Comparison of ENCODE assay signal across 2 cellular contexts in the genomic region with DNA sequence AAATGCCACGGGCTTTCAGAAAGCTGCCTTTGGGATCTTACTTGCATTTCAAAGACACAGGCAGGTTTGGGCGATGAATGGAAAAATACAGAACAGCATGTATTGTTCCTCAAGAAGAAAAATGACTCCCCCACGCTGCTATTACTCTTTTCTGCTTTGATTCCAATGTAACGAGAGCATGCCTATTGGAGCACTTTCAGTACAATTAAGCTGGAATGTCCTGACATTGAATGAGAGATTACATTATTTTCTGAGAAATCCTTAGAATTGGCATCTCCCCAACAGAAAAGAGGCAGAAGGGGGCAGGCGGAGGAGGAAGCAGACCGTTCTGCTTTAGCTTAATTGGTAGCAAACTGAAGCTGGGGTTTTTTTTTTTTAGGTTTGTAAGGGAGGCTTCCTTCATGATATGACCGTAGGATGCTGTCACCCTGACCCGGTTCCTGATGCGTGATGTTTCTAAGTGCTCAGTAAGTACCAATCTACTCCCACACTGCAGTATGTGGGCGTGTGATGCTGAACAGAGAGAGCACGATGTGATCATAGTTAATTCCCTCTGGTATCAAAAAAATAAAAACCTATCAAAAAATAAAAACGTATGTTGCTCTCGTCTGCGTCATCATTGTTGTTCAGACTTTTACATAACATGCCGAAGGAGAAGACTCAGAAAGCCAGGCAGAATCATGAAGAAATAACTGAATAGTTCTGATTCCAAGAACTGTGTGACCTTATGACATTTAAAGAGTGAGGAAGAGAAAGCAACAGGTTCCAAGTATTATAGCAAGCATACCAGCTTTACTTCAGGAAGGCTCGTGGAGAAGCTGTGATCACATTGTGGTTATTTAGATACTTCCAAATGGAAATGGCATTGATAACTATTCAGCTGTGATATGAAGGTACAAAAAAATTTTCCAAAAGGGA.
TF ChIP-seq lines count a peak whose summit lies in the region.

No MANE protein-coding gene starts in this region.

TF ChIP-seq in liver, 16 proteins besides CTCF, POLR2A, EP300 and RAD21 (continued from another document):
- TF ChIP-seq HNF4G (IDR thresholded peaks at IDR 0.05) (no peak), FOXA2 (IDR thresholded peaks at IDR 0.05) (no peak), GABPA (IDR thresholded peaks at IDR 0.05 in 1 of 2, conservative IDR thresholded peaks at IDR 0.05 in 1 of 2) (no peak), RXRA (IDR thresholded peaks at IDR 0.05) (no peak)
- TF ChIP-seq, protein P1, sequence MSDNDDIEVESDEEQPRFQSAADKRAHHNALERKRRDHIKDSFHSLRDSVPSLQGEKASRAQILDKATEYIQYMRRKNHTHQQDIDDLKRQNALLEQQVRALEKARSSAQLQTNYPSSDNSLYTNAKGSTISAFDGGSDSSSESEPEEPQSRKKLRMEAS (IDR thresholded peaks at IDR 0.05), result no peak
- TF ChIP-seq, protein P2, sequence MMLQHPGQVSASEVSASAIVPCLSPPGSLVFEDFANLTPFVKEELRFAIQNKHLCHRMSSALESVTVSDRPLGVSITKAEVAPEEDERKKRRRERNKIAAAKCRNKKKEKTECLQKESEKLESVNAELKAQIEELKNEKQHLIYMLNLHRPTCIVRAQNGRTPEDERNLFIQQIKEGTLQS (IDR thresholded peaks at IDR 0.05), result no peak

TF ChIP-seq in HepG2, 621 proteins besides CTCF, POLR2A, EP300 and RAD21 (continued from another document):
- TF ChIP-seq ZNF7 (CRISPR knock-in tag; IDR thresholded peaks at IDR 0.05) (no peak), CBX1 (IDR thresholded peaks at IDR 0.05; ENCODE audit: low read depth) (no peak), ZNF12 (CRISPR knock-in tag; IDR thresholded peaks at IDR 0.05) (no peak), AHR (CRISPR knock-in tag; IDR thresholded peaks at IDR 0.05) (no peak)
